8 cellular contexts compared by ENCODE assay signal in the genomic region with DNA sequence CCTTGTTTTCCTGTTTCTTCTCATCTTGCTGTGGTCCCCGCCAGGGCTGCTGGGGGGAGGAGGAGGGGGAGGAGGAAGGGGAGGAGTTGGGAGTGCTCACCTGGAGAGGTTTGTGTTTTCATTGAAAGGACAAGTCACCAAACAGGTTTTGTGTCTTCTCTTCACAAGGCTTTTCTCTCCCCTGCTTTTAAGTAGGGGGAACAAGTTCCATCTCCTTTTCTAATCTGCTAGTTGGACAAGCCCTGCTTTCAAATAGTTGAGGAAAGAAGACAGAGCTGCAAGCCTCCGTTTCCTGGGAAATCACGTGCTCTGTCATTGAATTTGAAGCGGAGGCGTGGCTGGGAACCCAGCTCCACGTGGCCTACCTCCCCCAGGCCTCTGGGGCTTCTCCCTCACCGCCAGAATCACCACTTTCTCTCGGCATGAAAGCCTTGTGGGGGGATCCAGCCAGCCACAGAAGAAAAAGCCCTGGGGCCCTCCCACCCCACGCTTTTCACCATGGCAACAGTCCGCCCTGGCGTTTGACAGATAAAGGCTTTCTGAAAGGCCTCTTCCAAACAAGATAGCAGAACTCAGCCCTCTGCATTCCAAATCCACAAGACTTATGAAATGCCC. TPM values are rescaled to one million over a fixed set of nuclear protein-coding genes. Genes with fewer than 3 reads are reported as not detected.
DNase-seq lines count a peak whose midpoint lies in the region; ATAC-seq, FAIRE-seq and TF ChIP-seq lines count a peak whose summit lies in the region.

No MANE protein-coding gene starts in this region.

- peaks cover 24% of the 10 kb centered on the region for H3K4me1 ChIP-seq in CD4-positive, alpha-beta memory T cell (ENCODE audit: insufficient read depth, low read length)
- H3K4me1 ChIP-seq in HUES64 (ENCODE audit: insufficient read depth, low read length) (peaks cover 17% of the 10 kb centered on the region), prostate gland (replicated peaks) (peaks cover 21% of the 10 kb centered on the region)

- intact Hi-C loops in CD4-positive, alpha-beta memory T cell (cut with micrococcal nuclease): no loop called here
- intact Hi-C loops in prostate gland (cut with DNase I): no loop called here

- peaks cover 0 to 4% of the 10 kb centered on the region in 2 donors for H3K27me3 Mint-ChIP-seq in CD4-positive, alpha-beta memory T cell

- ATAC-seq in HG02571 (IDR thresholded peaks at IDR 0.05; ENCODE audit: unreplicated experiment) (no peak), HG03520 (IDR thresholded peaks at IDR 0.05; ENCODE audit: unreplicated experiment) (no peak)

- no peak overlapping the region for H3K27ac ChIP-seq in CD4-positive, alpha-beta memory T cell (ENCODE audit: low read depth, low read length)
- peak overlapping the region; percentile 76 for H3K27ac ChIP-seq in HUES64 (ENCODE audit: low read depth, low read length)
- peak overlapping the region; percentile 85 to 90 for H3K27ac ChIP-seq in prostate gland

- TF ChIP-seq CTCF in prostate gland (IDR thresholded peaks at IDR 0.05): no peak

- no peaks in the 10 kb centered on the region for H3K9me3 Mint-ChIP-seq in CD4-positive, alpha-beta memory T cell

- H3K9ac ChIP-seq in HUES64 (ENCODE audit: low read depth, low read length): peak overlapping the region; percentile 36; the same call in 1 of the 2 replicates

- peak in 4 of 5 donors; percentile 14 to 54 (median 24) for DNase-seq in CD4-positive, alpha-beta memory T cell
- DNase-seq in activated CD8-positive, alpha-beta memory T cell treated with anti-CD3 and anti-CD28 coated beads, Interleukin-2, amount 50 U/mL, for 4 hours: peak; percentile 53
- DNase-seq in foreskin melanocyte (peak; percentile 90), prostate gland (ENCODE audit: low spot score) (peak; percentile 86), HTR-8/SVneo (ENCODE audit: insufficient read length, low spot score) (no peak)

- no peaks in the 10 kb centered on the region for H3K36me3 ChIP-seq in CD4-positive, alpha-beta memory T cell (ENCODE audit: insufficient read depth, low read length)
- no peaks in the 10 kb centered on the region for H3K36me3 ChIP-seq in HUES64 (ENCODE audit: insufficient read depth, low read length)
- peaks cover 0 to 2% of the 10 kb centered on the region in 2 donors for H3K36me3 ChIP-seq in prostate gland

- POLR2A ChIA-PET in CD4-positive, alpha-beta memory T cell (lab: Charles Lee; ENCODE audit: partially characterized antibody): no interaction called here

- no peaks in the 10 kb centered on the region for H3K9me3 ChIP-seq in CD4-positive, alpha-beta memory T cell (ENCODE audit: control insufficient read depth in 1 of 2, low read length in 2 of 2)
- H3K9me3 ChIP-seq in HUES64 (ENCODE audit: insufficient read depth, low read depth, low read length) (no peaks in the 10 kb centered on the region), prostate gland (no peaks in the 10 kb centered on the region)

- FAIRE-seq in HTR-8/SVneo (lab: Jason Lieb, UNC): no peak

- CTCF ChIA-PET in CD4-positive, alpha-beta memory T cell (lab: Charles Lee; ENCODE audit: partially characterized antibody): no interaction called here

- 7% methylated on average over 11 of the region's 11 CpGs for WGBS in HUES64
- 30% methylated on average over 11 of the region's 11 CpGs for WGBS in prostate gland

- H3K4me3 Mint-ChIP-seq in CD4-positive, alpha-beta memory T cell: peak overlapping the region in 5 of 8 donors; percentile 24 to 63 (median 46)

- no peaks in the 10 kb centered on the region for H3K36me3 Mint-ChIP-seq in CD4-positive, alpha-beta memory T cell

- no peak for TF ChIP-seq POLR2A in prostate gland (IDR thresholded peaks at IDR 0.05)

- peak overlapping the region in 2 of 7 donors; percentile 55 to 57 for H3K27ac Mint-ChIP-seq in CD4-positive, alpha-beta memory T cell

- H3K27me3 ChIP-seq in CD4-positive, alpha-beta memory T cell (ENCODE audit: insufficient read depth, low read length): no peaks in the 10 kb centered on the region
- H3K27me3 ChIP-seq in HUES64 (ENCODE audit: insufficient read depth, low read length): no peaks in the 10 kb centered on the region
- no peaks in the 10 kb centered on the region for H3K27me3 ChIP-seq in prostate gland (replicated peaks; ENCODE audit: insufficient read depth)

- H3K4me3 ChIP-seq in CD4-positive, alpha-beta memory T cell (ENCODE audit: low read length in 2 of 2): no peak overlapping the region
- H3K4me3 ChIP-seq in HUES64 (ENCODE audit: low read length) (peak overlapping the region; percentile 23; the same call in 1 of the 2 replicates), prostate gland (peak overlapping the region in 1 of 2 donors; percentile 17)

- peaks cover 9 to 36% (median 17%) of the 10 kb centered on the region in 4 donors for H3K4me1 Mint-ChIP-seq in CD4-positive, alpha-beta memory T cell

RNA-seq across cellular contexts. Expression of gene PROSER2, which starts 51.5 kb away (rescaled TPM):
- 1 to 10 TPM in 1 of 2 experiments, under 1 TPM in 1; 0.47 to 1.3 TPM for total RNA-seq in CD4-positive, alpha-beta memory T cell
- 1 to 10 TPM in 1 of 2 donors, under 1 TPM in 1; 0.18 to 1.1 TPM for polyA plus RNA-seq in CD4-positive, alpha-beta memory T cell
- 5.3 TPM for polyA plus RNA-seq in HUES64 (2013, experiment 1 of 2)
- 4.6 TPM for polyA plus RNA-seq in HUES64 (2013, experiment 2 of 2)
- 10 to 100 TPM; 24.7 to 39.9 TPM for total RNA-seq in prostate gland

Comparison
In these comparisons a context has a peak if more than half of its experiments do, and no peak if none do; other contexts are left out.
1. RNA of gene PROSER2, which starts 51.5 kb away (total RNA-seq): 24.7 to 39.9 TPM in prostate gland; 0.47 to 1.3 TPM in CD4-positive, alpha-beta memory T cell; every median in the first group is over 10 times any median in the second.